19 cellular contexts compared by ENCODE assay signal in the genomic region with DNA sequence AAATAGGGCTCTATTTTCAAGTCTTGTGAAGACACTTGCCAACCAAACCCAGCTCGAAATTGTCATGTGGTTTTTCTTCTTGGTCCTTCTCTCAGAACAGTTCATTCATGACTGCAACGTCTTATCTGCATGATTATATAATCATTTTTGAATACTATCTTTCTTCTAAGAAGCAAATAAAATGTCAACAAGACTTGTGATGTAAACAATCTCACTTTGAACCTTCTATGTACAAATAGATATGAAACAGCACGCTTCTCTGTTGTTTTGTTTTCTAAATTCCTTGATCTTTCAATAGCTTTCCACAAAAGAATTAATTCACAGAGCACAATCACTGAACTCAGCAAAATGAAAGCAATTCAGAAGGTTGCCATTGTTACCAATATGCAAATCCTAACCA.
"Had no signal": no experiment of that assay in that cellular context is flagged by ENCODE, and none has a peak within 500 bp of the region (broad histone marks: within the 10 kb centered on the region; RNA-seq: fewer than 3 reads in every experiment).

No MANE protein-coding gene starts in this region.

- DNase-seq: activated CD4-positive, alpha-beta T cell treated with anti-CD3 and anti-CD28 coated beads, Interleukin-2, amount 10 ng/mL, durations not matched to agents 24 days and 14 days; activated CD4-positive, CD25-positive, alpha-beta regulatory T cell; activated CD8-positive, alpha-beta T cell treated with anti-CD3 and anti-CD28 coated beads for 36 hours; activated naive CD4-positive, alpha-beta T cell treated with anti-CD3 and anti-CD28 coated beads for 36 hours; activated T-cell treated with anti-CD3 and anti-CD28 coated beads, Interleukin-2, amount 50 U/mL, for 24 hours; brain microvascular endothelial cell; colonic mucosa; glutamatergic neuron; lower lobe of right lung; occipital lobe; stimulated activated CD4-positive, alpha-beta T cell treated with anti-CD3 and anti-CD28 coated beads, Interleukin-12 subunit alpha, Interleukin-12 subunit beta, amount 100 ng/mL, for 4 hours; stimulated activated CD4-positive, alpha-beta T cell treated with anti-CD3 and anti-CD28 coated beads, Interleukin-1b, Interleukin-23, amount 100 ng/mL, for 48 hours; stimulated activated naive CD4-positive, alpha-beta T cell treated with Interleukin-2 at 50 U/mL for 16 hours; transverse colon; uterus had no signal

- H3K27me3 ChIP-seq: brain microvascular endothelial cell, colonic mucosa, transverse colon, uterus had no signal

- H3K4me3 ChIP-seq: colonic mucosa, lower lobe of right lung, transverse colon, uterus had no signal

- H3K27me3 Mint-ChIP-seq: activated CD4-positive, alpha-beta T cell treated with anti-CD3 and anti-CD28 coated beads, Interleukin-2, amount 10 ng/mL, durations not matched to agents 24 days and 14 days; activated CD8-positive, alpha-beta T cell treated with anti-CD3 and anti-CD28 coated beads for 36 hours; activated T-cell treated with anti-CD3 and anti-CD28 coated beads, Interleukin-2, amount 50 U/mL, for 24 hours; central memory CD8-positive, alpha-beta T cell had no signal

- H3K4me3 Mint-ChIP-seq: activated CD4-positive, alpha-beta T cell treated with anti-CD3 and anti-CD28 coated beads, Interleukin-2, amount 10 ng/mL, durations not matched to agents 24 days and 14 days; activated CD8-positive, alpha-beta T cell treated with anti-CD3 and anti-CD28 coated beads for 36 hours; activated naive CD4-positive, alpha-beta T cell treated with anti-CD3 and anti-CD28 coated beads for 36 hours; activated T-cell treated with anti-CD3 and anti-CD28 coated beads, Interleukin-2, amount 50 U/mL, for 24 hours; central memory CD8-positive, alpha-beta T cell; nephron; T-helper 2 cell treated with Interferon-gamma antibody and Interleukin-4, amounts not matched to agents 5 μg/mL and 100 μg/mL, for 36 hours had no signal

- H3K4me1 ChIP-seq: colonic mucosa, lower lobe of right lung, transverse colon, uterus had no signal

- H3K4me1 Mint-ChIP-seq: activated CD4-positive, alpha-beta T cell treated with anti-CD3 and anti-CD28 coated beads, Interleukin-2, amount 10 ng/mL, durations not matched to agents 24 days and 14 days; central memory CD8-positive, alpha-beta T cell had no signal

- H3K9me3 Mint-ChIP-seq: activated CD4-positive, alpha-beta T cell treated with anti-CD3 and anti-CD28 coated beads, Interleukin-2, amount 10 ng/mL, durations not matched to agents 24 days and 14 days; activated CD8-positive, alpha-beta T cell treated with anti-CD3 and anti-CD28 coated beads for 36 hours; activated T-cell treated with anti-CD3 and anti-CD28 coated beads, Interleukin-2, amount 50 U/mL, for 24 hours had no signal

- ATAC-seq: activated CD8-positive, alpha-beta T cell treated with anti-CD3 and anti-CD28 coated beads for 36 hours; lower lobe of right lung had no signal

- H3K36me3 ChIP-seq: brain microvascular endothelial cell, colonic mucosa, lower lobe of right lung, transverse colon, uterus had no signal

- H3K27ac Mint-ChIP-seq: activated CD4-positive, alpha-beta T cell treated with anti-CD3 and anti-CD28 coated beads, Interleukin-2, amount 10 ng/mL, durations not matched to agents 24 days and 14 days; activated CD8-positive, alpha-beta T cell treated with anti-CD3 and anti-CD28 coated beads for 36 hours; activated naive CD4-positive, alpha-beta T cell treated with anti-CD3 and anti-CD28 coated beads for 36 hours; activated T-cell treated with anti-CD3 and anti-CD28 coated beads, Interleukin-2, amount 50 U/mL, for 24 hours; activated T-helper 2 cell treated with anti-CD3 and anti-CD28 coated beads, Interferon-gamma antibody, Interleukin-2, Interleukin-4, amounts not matched to agents 10 μg/mL and 5 μg/mL and 100 μg/mL, durations not matched to agents 14 hours and 24 hours and 36 hours; nephron; T-helper 2 cell treated with Interferon-gamma antibody and Interleukin-4, amounts not matched to agents 5 μg/mL and 100 μg/mL, for 36 hours had no signal

- H3K27ac ChIP-seq: brain microvascular endothelial cell, colonic mucosa, lower lobe of right lung, transverse colon, uterus had no signal
